8 cellular contexts compared by ENCODE assay signal in genomic region chr10:86755454-86755739, GRCh38. TPM values are rescaled to one million over a fixed set of nuclear protein-coding genes. Genes with fewer than 3 reads are reported as not detected.
DNase-seq lines count a peak whose midpoint lies in the region; ATAC-seq and TF ChIP-seq lines count a peak whose summit lies in the region.

No MANE protein-coding gene starts in this region.

- ATAC-seq in Right ventricle myocardium inferior (no peak), lung (ENCODE audit: insufficient read depth, low FRiP score) (no peak)

- H3K27ac ChIP-seq in right atrium auricular region: peak overlapping the region; percentile 95 to 100
- H3K27ac ChIP-seq in lung (ENCODE audit: low read depth in 1 of 2, low read length in 1 of 2): peak overlapping the region; percentile 93 to 98
- peak overlapping the region; percentile 94 for H3K27ac ChIP-seq in vagina

- H3K27me3 ChIP-seq in right atrium auricular region (no peaks in the 10 kb centered on the region), lung (ENCODE audit: control insufficient read depth, insufficient read depth) (no peaks in the 10 kb centered on the region), vagina (no peaks in the 10 kb centered on the region)

- 3 to 5% methylated on average over 9 of the region's 9 CpGs for WGBS in lung, 2 donors

- H3K9me3 ChIP-seq in right atrium auricular region (no peaks in the 10 kb centered on the region), lung (ENCODE audit: control insufficient read depth in 2 of 2, insufficient read depth in 1 of 2, low read length in 1 of 2) (no peaks in the 10 kb centered on the region), vagina (no peaks in the 10 kb centered on the region)

- H3K4me3 ChIP-seq in right atrium auricular region (peak overlapping the region; percentile 62 to 70), astrocyte of the cerebellum (ENCODE audit: low read depth, low read length) (peak overlapping the region; percentile 77), lung (no peak overlapping the region), vagina (peak overlapping the region; percentile 76 to 83)

- H3K36me3 ChIP-seq in right atrium auricular region: no peaks in the 10 kb centered on the region
- H3K36me3 ChIP-seq in lung (ENCODE audit: control insufficient read depth in 2 of 2, insufficient read depth in 2 of 2, low read length in 2 of 2): no peaks in the 10 kb centered on the region
- no peaks in the 10 kb centered on the region for H3K36me3 ChIP-seq in vagina

- intact Hi-C loops in Right ventricle myocardium inferior (cut with DNase I): loop anchor here (5.0 kb wide), 3 partner anchors 38 to 132 kb away; no protein-coding TSS in a partner anchor
- intact Hi-C loops in vagina (cut with DNase I): loop anchor here (5.0 kb wide), 1 partner anchor 43 kb away; no protein-coding TSS in a partner anchor

- in situ Hi-C loops in astrocyte of the cerebellum (cut with HindIII; ENCODE audit: low sequenced_read_pairs): no loop called here

- TF ChIP-seq CTCF in right atrium auricular region (IDR thresholded peaks at IDR 0.05) (no peak), astrocyte of the cerebellum (IDR thresholded peaks at IDR 0.05; ENCODE audit: low read depth, low read length, missing control alignments) (no peak), lung (IDR thresholded peaks at IDR 0.05; ENCODE audit: control extremely low read depth, extremely low read depth) (no peak), vagina (IDR thresholded peaks at IDR 0.05) (no peak)

- TF ChIP-seq POLR2A in vagina (IDR thresholded peaks at IDR 0.05): no peak

- H3K4me1 ChIP-seq in right atrium auricular region (peaks cover 0 to 38% of the 10 kb centered on the region in 2 donors), lung (ENCODE audit: control insufficient read depth in 2 of 2, insufficient read depth in 2 of 2, low read length in 2 of 2) (peaks cover 4 to 12% of the 10 kb centered on the region in 2 donors), vagina (peaks cover 21% of the 10 kb centered on the region)

- DNase-seq in right atrium auricular region (ENCODE audit: low spot score) (no peak), Right ventricle myocardium inferior (ENCODE audit: missing footprints) (no peak), astrocyte of the cerebellum (ENCODE audit: low read depth) (no peak), lung (ENCODE audit: low spot score) (no peak), vagina (ENCODE audit: extremely low spot score in 2 of 2) (no peak), foreskin melanocyte (no peak), A172 (ENCODE audit: low spot score) (no peak), occipital lobe (lab: John Stamatoyannopoulos, UW) (no peak)

RNA-seq across cellular contexts. Expression of gene BMPR1A, which starts 1.0 kb away (rescaled TPM):
- total RNA-seq in right atrium auricular region (10 to 100 TPM; 28.6 to 41.2 TPM), Right ventricle myocardium inferior (53.2 TPM), lung (10 to 100 TPM; 29.9 to 66.2 TPM), vagina (33.1 TPM), occipital lobe (64.6 TPM)
- polyA plus RNA-seq in lung: 1 to 10 TPM; 3.8 to 9.6 TPM
- total RNA-seq in A172 (2014; rRNA removed; shearing (Covaris generic)): 50.1 and 57.2 TPM in 2 replicates
